In the genomic region with DNA sequence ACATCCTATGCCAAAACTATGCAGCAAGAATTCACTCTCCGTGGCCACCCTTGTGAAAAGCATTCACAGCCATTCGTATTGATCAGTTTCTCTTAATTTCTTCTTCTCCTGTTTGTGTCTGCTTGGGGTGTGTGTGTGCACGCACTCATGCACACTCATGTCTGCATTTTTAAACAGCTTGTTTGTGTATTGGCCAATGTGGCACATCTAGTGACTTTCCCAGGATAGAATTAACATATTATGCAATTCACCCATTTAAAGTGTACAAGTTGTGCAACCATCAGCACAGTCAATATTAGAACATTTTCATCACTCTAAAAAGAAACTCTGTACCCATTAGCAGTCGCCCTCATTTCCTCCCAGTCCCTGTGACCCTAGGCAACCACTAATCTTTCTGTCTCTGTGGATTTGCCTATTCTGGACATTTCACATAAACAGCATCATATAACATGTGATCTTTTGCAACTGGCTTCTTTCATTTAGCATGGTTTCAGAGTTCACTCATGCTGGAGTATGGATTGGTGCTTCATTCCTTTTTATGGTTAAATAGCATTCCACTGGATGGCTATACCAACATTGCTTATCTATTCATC, we compare ENCODE assay signal across 1 cellular context.
TF ChIP-seq lines count a peak whose summit lies in the region.

No MANE protein-coding gene starts in this region.

TF ChIP-seq in HepG2, 621 proteins besides CTCF, POLR2A, EP300 and RAD21 (continued from another document and continues in another):
- TF ChIP-seq CENPT (CRISPR knock-in tag; IDR thresholded peaks at IDR 0.05; ENCODE audit: low read depth) (no peak), CREM (IDR thresholded peaks at IDR 0.05) (peak; percentile 79), CREM (CRISPR knock-in tag; IDR thresholded peaks at IDR 0.05) (no peak), TCF12 (IDR thresholded peaks at IDR 0.05) (no peak), TCF12 (CRISPR knock-in tag; IDR thresholded peaks at IDR 0.05) (peak; percentile 49; the same call in 1 of the 2 replicates), ZGPAT (CRISPR knock-in tag; IDR thresholded peaks at IDR 0.05) (peak; percentile 78; the same call in 1 of the 2 replicates), ZNF18 (CRISPR knock-in tag; IDR thresholded peaks at IDR 0.05; ENCODE audit: insufficient replicate concordance) (no peak), ZNF513 (CRISPR knock-in tag; conservative IDR thresholded peaks at IDR 0.05) (no peak), ZNF44 (CRISPR knock-in tag; IDR thresholded peaks at IDR 0.05) (no peak), ZNF101 (CRISPR knock-in tag; IDR thresholded peaks at IDR 0.05; ENCODE audit: borderline replicate concordance, low read depth) (no peak), MTA1 (CRISPR knock-in tag; IDR thresholded peaks at IDR 0.05; ENCODE audit: borderline replicate concordance) (no peak; the same call in 1 of the 2 replicates), AFF4 (CRISPR knock-in tag; IDR thresholded peaks at IDR 0.05) (no peak), ZNF496 (CRISPR knock-in tag; IDR thresholded peaks at IDR 0.05; ENCODE audit: insufficient replicate concordance) (no peak), DRAP1 (CRISPR knock-in tag; IDR thresholded peaks at IDR 0.05) (no peak), ZFP36L2 (CRISPR knock-in tag; IDR thresholded peaks at IDR 0.05) (no peak), ZFP82 (CRISPR knock-in tag; IDR thresholded peaks at IDR 0.05; ENCODE audit: borderline replicate concordance) (peak; percentile 74; the same call in 1 of the 2 replicates), KLF13 (CRISPR knock-in tag; IDR thresholded peaks at IDR 0.05) (no peak), PBX2 (CRISPR knock-in tag; IDR thresholded peaks at IDR 0.05) (no peak), SATB2 (CRISPR knock-in tag; IDR thresholded peaks at IDR 0.05) (no peak), FIP1L1 (IDR thresholded peaks at IDR 0.05; ENCODE audit: borderline replicate concordance, insufficient read depth, low read depth, low read length) (no peak), ZSCAN22 (CRISPR knock-in tag; IDR thresholded peaks at IDR 0.05) (no peak), NFRKB (IDR thresholded peaks at IDR 0.05) (no peak), CBX1 (IDR thresholded peaks at IDR 0.05; ENCODE audit: low read depth) (no peak), NR2F6 (IDR thresholded peaks at IDR 0.05) (peak; percentile 73), NR2F6 (CRISPR knock-in tag; IDR thresholded peaks at IDR 0.05) (peak; percentile 61; the same call in 1 of the 2 replicates), ZNF317 (CRISPR knock-in tag; IDR thresholded peaks at IDR 0.05) (0 out of 2 replicates have a peak, but pooled peaks have one; percentile 63), ZNF335 (CRISPR knock-in tag; IDR thresholded peaks at IDR 0.05) (0 out of 2 replicates have a peak, but pooled peaks have one; percentile 18)
- TF ChIP-seq, protein P1, sequence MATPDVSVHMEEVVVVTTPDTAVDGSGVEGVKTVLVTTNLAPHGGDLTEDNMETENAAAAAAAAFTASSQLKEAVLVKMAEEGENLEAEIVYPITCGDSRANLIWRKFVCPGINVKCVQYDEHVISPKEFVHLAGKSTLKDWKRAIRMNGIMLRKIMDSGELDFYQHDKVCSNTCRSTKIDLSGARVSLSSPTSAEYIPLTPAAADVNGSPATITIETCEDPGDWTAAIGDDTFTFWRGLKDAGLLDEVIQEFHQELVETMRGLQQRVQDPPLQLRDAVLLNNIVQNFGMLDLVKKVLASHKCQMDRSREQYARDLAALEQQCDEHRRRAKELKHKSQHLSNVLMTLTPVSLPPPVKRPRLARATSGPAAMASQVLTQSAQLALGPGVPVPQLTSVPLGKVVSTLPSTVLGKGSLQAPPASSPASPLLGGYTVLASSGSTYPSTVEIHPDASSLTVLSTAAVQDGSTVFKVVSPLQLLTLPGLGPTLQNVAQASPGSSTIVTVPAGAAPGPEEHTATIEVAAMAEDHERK (CRISPR knock-in tag; IDR thresholded peaks at IDR 0.05; ENCODE audit: low read depth), result no peak
- TF ChIP-seq, protein P2, sequence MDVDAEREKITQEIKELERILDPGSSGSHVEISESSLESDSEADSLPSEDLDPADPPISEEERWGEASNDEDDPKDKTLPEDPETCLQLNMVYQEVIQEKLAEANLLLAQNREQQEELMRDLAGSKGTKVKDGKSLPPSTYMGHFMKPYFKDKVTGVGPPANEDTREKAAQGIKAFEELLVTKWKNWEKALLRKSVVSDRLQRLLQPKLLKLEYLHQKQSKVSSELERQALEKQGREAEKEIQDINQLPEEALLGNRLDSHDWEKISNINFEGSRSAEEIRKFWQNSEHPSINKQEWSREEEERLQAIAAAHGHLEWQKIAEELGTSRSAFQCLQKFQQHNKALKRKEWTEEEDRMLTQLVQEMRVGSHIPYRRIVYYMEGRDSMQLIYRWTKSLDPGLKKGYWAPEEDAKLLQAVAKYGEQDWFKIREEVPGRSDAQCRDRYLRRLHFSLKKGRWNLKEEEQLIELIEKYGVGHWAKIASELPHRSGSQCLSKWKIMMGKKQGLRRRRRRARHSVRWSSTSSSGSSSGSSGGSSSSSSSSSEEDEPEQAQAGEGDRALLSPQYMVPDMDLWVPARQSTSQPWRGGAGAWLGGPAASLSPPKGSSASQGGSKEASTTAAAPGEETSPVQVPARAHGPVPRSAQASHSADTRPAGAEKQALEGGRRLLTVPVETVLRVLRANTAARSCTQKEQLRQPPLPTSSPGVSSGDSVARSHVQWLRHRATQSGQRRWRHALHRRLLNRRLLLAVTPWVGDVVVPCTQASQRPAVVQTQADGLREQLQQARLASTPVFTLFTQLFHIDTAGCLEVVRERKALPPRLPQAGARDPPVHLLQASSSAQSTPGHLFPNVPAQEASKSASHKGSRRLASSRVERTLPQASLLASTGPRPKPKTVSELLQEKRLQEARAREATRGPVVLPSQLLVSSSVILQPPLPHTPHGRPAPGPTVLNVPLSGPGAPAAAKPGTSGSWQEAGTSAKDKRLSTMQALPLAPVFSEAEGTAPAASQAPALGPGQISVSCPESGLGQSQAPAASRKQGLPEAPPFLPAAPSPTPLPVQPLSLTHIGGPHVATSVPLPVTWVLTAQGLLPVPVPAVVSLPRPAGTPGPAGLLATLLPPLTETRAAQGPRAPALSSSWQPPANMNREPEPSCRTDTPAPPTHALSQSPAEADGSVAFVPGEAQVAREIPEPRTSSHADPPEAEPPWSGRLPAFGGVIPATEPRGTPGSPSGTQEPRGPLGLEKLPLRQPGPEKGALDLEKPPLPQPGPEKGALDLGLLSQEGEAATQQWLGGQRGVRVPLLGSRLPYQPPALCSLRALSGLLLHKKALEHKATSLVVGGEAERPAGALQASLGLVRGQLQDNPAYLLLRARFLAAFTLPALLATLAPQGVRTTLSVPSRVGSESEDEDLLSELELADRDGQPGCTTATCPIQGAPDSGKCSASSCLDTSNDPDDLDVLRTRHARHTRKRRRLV (CRISPR knock-in tag; IDR thresholded peaks at IDR 0.05), result peak; percentile 84; the same call in 1 of the 2 replicates
- TF ChIP-seq, protein P3, sequence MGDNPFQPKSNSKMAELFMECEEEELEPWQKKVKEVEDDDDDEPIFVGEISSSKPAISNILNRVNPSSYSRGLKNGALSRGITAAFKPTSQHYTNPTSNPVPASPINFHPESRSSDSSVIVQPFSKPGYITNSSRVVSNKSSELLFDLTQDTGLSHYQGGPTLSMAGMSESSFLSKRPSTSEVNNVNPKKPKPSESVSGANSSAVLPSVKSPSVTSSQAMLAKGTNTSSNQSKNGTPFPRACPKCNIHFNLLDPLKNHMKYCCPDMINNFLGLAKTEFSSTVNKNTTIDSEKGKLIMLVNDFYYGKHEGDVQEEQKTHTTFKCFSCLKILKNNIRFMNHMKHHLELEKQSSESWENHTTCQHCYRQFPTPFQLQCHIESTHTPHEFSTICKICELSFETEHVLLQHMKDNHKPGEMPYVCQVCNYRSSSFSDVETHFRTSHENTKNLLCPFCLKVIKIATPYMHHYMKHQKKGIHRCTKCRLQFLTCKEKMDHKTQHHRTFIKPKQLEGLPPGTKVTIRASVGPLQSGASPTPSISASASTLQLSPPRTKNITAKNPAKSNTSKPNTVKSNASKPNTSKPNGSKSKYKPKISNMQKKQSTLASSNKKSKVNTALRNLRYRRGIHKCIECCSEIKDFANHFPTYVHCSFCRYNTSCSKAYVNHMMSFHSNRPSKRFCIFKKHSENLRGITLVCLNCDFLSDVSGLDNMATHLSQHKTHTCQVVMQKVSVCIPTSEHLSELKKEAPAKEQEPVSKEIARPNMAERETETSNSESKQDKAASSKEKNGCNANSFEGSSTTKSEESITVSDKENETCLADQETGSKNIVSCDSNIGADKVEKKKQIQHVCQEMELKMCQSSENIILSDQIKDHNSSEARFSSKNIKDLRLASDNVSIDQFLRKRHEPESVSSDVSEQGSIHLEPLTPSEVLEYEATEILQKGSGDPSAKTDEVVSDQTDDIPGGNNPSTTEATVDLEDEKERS (CRISPR knock-in tag; IDR thresholded peaks at IDR 0.05), result peak; percentile 94; the same call in 1 of the 2 replicates
- TF ChIP-seq, protein P4, sequence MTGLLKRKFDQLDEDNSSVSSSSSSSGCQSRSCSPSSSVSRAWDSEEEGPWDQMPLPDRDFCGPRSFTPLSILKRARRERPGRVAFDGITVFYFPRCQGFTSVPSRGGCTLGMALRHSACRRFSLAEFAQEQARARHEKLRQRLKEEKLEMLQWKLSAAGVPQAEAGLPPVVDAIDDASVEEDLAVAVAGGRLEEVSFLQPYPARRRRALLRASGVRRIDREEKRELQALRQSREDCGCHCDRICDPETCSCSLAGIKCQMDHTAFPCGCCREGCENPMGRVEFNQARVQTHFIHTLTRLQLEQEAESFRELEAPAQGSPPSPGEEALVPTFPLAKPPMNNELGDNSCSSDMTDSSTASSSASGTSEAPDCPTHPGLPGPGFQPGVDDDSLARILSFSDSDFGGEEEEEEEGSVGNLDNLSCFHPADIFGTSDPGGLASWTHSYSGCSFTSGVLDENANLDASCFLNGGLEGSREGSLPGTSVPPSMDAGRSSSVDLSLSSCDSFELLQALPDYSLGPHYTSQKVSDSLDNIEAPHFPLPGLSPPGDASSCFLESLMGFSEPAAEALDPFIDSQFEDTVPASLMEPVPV (CRISPR knock-in tag; IDR thresholded peaks at IDR 0.05), result no peak
